ENCODE assay signal across 8 cellular contexts in the genomic region with DNA sequence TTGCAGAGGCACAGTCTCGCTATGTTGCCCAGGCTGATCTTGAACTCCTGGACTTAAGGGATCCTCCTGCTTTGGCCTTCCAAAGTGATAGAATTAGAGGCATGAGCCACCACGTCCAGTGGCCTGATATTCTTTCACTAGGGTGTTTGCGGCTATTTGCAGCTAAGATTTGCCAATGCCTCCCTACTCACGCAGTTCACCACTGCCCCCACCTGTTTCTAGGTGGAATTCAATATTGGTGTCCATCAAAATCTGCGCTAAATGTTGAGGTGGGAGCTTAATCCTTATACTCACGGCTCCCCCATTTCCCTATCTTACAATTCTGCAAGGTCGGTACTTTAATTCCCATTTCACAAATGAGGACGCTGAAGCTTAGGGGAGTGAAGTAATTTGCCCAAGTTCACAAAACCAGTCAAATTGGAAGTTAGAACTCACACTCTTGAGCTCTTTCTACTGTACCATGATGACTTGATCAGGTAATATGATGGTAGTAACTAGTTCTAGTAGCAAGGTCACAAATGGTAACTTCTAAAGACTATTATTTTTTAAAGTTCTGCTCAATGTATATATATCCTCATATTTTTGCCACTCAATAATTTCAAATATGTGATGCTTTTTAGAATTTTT. TPM values are rescaled to one million over a fixed set of nuclear protein-coding genes. Genes with fewer than 3 reads are reported as not detected.
DNase-seq lines count a peak whose midpoint lies in the region; ATAC-seq, FAIRE-seq and TF ChIP-seq lines count a peak whose summit lies in the region.

No MANE protein-coding gene starts in this region.

- H3K4me2 ChIP-seq in parathyroid adenoma (ENCODE audit: low read length): no peak overlapping the region
- no peak overlapping the region for H3K4me2 ChIP-seq in mesenchymal stem cell (ENCODE audit: low read length, poor library complexity, severe bottlenecking)

- H3K9ac ChIP-seq in colonic mucosa (ENCODE audit: low read depth in 2 of 2, low read length in 2 of 2): no peak overlapping the region
- no peak overlapping the region for H3K9ac ChIP-seq in parathyroid adenoma
- no peak overlapping the region for H3K9ac ChIP-seq in mesenchymal stem cell (ENCODE audit: low read length)

- H2AK5ac ChIP-seq in mesenchymal stem cell (ENCODE audit: low read length, severe bottlenecking): no peak overlapping the region

- H3K4me3 ChIP-seq in colonic mucosa (no peak overlapping the region), parathyroid adenoma (ENCODE audit: low read depth, low read length) (no peak overlapping the region), MG63 (no peak overlapping the region), mesenchymal stem cell (ENCODE audit: insufficient read depth in 1 of 2, low read depth in 1 of 2, low read length in 2 of 2) (no peak overlapping the region)

- H2BK15ac ChIP-seq in mesenchymal stem cell (ENCODE audit: low read depth, poor library complexity, severe bottlenecking): no peak overlapping the region

- peak; percentile 17 for TF ChIP-seq CTCF in colonic mucosa (IDR thresholded peaks at IDR 0.05)
- peak; percentile 81 for TF ChIP-seq CTCF in parathyroid adenoma (IDR thresholded peaks at IDR 0.05)

- peak; percentile 35 for FAIRE-seq in GM19239 (lab: Jason Lieb, UNC)

- H3K4me1 ChIP-seq in colonic mucosa (no peaks in the 10 kb centered on the region), parathyroid adenoma (no peaks in the 10 kb centered on the region), mesenchymal stem cell (ENCODE audit: control insufficient read depth, insufficient read depth, low read depth, low read length) (no peaks in the 10 kb centered on the region)

- WGBS in mesenchymal stem cell: 43% methylated on average over 6 of the region's 8 CpGs

- no peaks in the 10 kb centered on the region for H3K79me1 ChIP-seq in mesenchymal stem cell (replicated peaks; ENCODE audit: low read length, poor library complexity, severe bottlenecking)

- H3K4ac ChIP-seq in mesenchymal stem cell (ENCODE audit: low read depth in 1 of 2, low read length in 2 of 2): no peak overlapping the region

- H2BK12ac ChIP-seq in mesenchymal stem cell (ENCODE audit: low read length in 2 of 2): no peak overlapping the region

- H3K9me3 ChIP-seq in colonic mucosa (no peaks in the 10 kb centered on the region), parathyroid adenoma (ENCODE audit: control insufficient read depth, low read length) (no peaks in the 10 kb centered on the region), MG63 (no peaks in the 10 kb centered on the region), mesenchymal stem cell (ENCODE audit: control insufficient read depth, low read length) (peaks cover 5% of the 10 kb centered on the region)

- H3K79me2 ChIP-seq in parathyroid adenoma: no peaks in the 10 kb centered on the region

- H3K36me3 ChIP-seq in colonic mucosa (no peaks in the 10 kb centered on the region), parathyroid adenoma (ENCODE audit: control insufficient read depth, insufficient read depth, low read length) (no peaks in the 10 kb centered on the region), MG63 (no peaks in the 10 kb centered on the region), mesenchymal stem cell (ENCODE audit: control insufficient read depth in 1 of 2, insufficient read depth in 2 of 2, low read depth in 1 of 2, low read length in 2 of 2) (no peaks in the 10 kb centered on the region)

- no peak overlapping the region for H2BK120ac ChIP-seq in mesenchymal stem cell (ENCODE audit: low read depth, low read length)

- DNase-seq in Ammon's horn (ENCODE audit: low spot score): peak; percentile 68
- DNase-seq in GM19239 (ENCODE audit: insufficient read length, low spot score): no peak
- peak; percentile 68 to 80 for DNase-seq in NCI-H524 (lab: John Stamatoyannopoulos, UW)
- peak; percentile 26 for DNase-seq in colonic mucosa
- DNase-seq in MG63: no peak
- no peak for DNase-seq in mesenchymal stem cell

- no peak overlapping the region for H4K91ac ChIP-seq in mesenchymal stem cell (ENCODE audit: low read length)

- ATAC-seq in HG03139 (IDR thresholded peaks at IDR 0.05; ENCODE audit: unreplicated experiment): no peak

- H3K27me3 ChIP-seq in colonic mucosa (no peaks in the 10 kb centered on the region), parathyroid adenoma (ENCODE audit: control insufficient read depth, insufficient read depth, low read length) (no peaks in the 10 kb centered on the region), MG63 (no peaks in the 10 kb centered on the region), mesenchymal stem cell (ENCODE audit: control insufficient read depth in 1 of 2, insufficient read depth in 1 of 2, low read length in 2 of 2) (peaks cover 2 to 22% of the 10 kb centered on the region in 2 experiments)

- H3K27ac ChIP-seq in colonic mucosa (no peak overlapping the region), parathyroid adenoma (no peak overlapping the region), mesenchymal stem cell (ENCODE audit: low read length, poor library complexity, severe bottlenecking) (no peak overlapping the region)

- no peak overlapping the region for H2AFZ ChIP-seq in parathyroid adenoma
- H2AFZ ChIP-seq in mesenchymal stem cell (ENCODE audit: low read depth, low read length): no peak overlapping the region

- no peak overlapping the region for H3K23ac ChIP-seq in mesenchymal stem cell (ENCODE audit: low read length in 2 of 2)

- no peak overlapping the region for H3K14ac ChIP-seq in mesenchymal stem cell (ENCODE audit: low read length in 2 of 2)

- H2BK5ac ChIP-seq in mesenchymal stem cell (ENCODE audit: low read depth, low read length, poor library complexity, severe bottlenecking): no peak overlapping the region

- no peak overlapping the region for H3K18ac ChIP-seq in mesenchymal stem cell (ENCODE audit: low read depth in 1 of 2, low read length in 2 of 2)

- H4K8ac ChIP-seq in mesenchymal stem cell (ENCODE audit: low read length): no peak overlapping the region

- intact Hi-C loops in colonic mucosa (cut with DNase I): loop anchor here (5.0 kb wide), 1 partner anchor 266 kb away; no protein-coding TSS in a partner anchor

RNA-seq across cellular contexts. Expression of gene LRRC9, which starts 22.1 kb away (rescaled TPM):
- under 1 TPM in 1 of 2 donors, not detected in 1; 0.20 TPM for total RNA-seq in colonic mucosa
- total RNA-seq in MG63 (2014; rRNA removed; shearing (Covaris generic); ENCODE audit: low replicate concordance): not detected in 2 replicates
- polyA plus RNA-seq in mesenchymal stem cell (2013, experiment 1 of 2): not detected
- not detected for polyA plus RNA-seq in mesenchymal stem cell (2013, experiment 2 of 2)

RNA-seq across cellular contexts. Expression of gene RTN1, which starts 27.3 kb away (rescaled TPM):
- total RNA-seq in colonic mucosa: 1 to 10 TPM in 1 of 2 donors, under 1 TPM in 1; 0.84 to 4.7 TPM
- 1.4 and 2.8 TPM in 2 replicates for total RNA-seq in MG63 (2014; rRNA removed; shearing (Covaris generic); ENCODE audit: low replicate concordance)
- 0.03 TPM for polyA plus RNA-seq in mesenchymal stem cell (2013, experiment 1 of 2)
- 0.07 TPM for polyA plus RNA-seq in mesenchymal stem cell (2013, experiment 2 of 2)

Comparison
In these comparisons a context has a peak if more than half of its experiments do, and no peak if none do; other contexts are left out.
1. DNase-seq: peak in Ammon's horn (single experiment), NCI-H524 (2 of 2) and colonic mucosa (single experiment); none in GM19239 (single experiment), MG63 (single experiment) and mesenchymal stem cell (single experiment).